In genomic region chr1:228900099-228900965, GRCh38 we compare ENCODE assay signal across 13 cellular contexts.
A peak's percentile ranks its signal among the peaks of the same experiment; 100 is the strongest.
DNase-seq lines count a peak whose midpoint lies in the region; ATAC-seq and TF ChIP-seq lines count a peak whose summit lies in the region.
"Had no signal": no experiment of that assay in that cellular context is flagged by ENCODE, and none has a peak within 500 bp of the region (broad histone marks: within the 10 kb centered on the region; RNA-seq: fewer than 3 reads in every experiment).

No MANE protein-coding gene starts in this region.

- H3K27ac Mint-ChIP-seq in brain (peak overlapping the region; percentile 85 to 93 (median 88)), immature natural killer cell (no peak overlapping the region)
- H3K27ac Mint-ChIP-seq: activated CD4-positive, alpha-beta T cell treated with anti-CD3 and anti-CD28 coated beads, Interleukin-2, amount 10 ng/mL, durations not matched to agents 24 days and 14 days had no signal

- POLR2A ChIA-PET in HEK293 (lab: Yijun Ruan, JAX), result interaction anchor here (0.6 to 0.7 kb wide), 2 partner anchors 101 to 644 kb away, joined by 3 to 5 read pairs; no protein-coding TSS in a partner anchor

- H3K27me3 Mint-ChIP-seq in brain (peaks cover 3% of the 10 kb centered on the region), immature natural killer cell (ENCODE audit: low read depth in 3 of 3) (peaks cover 0 to 6% (median 1%) of the 10 kb centered on the region in 3 donors)

- H3K9me3 Mint-ChIP-seq in brain (peaks cover 0 to 2% (median 0%) of the 10 kb centered on the region in 5 experiments), immature natural killer cell (no peaks in the 10 kb centered on the region)
- H3K9me3 Mint-ChIP-seq: activated CD4-positive, alpha-beta T cell treated with anti-CD3 and anti-CD28 coated beads, Interleukin-2, amount 10 ng/mL, durations not matched to agents 24 days and 14 days had no signal

- H3K9me3 ChIP-seq in HEK293 (ENCODE audit: control insufficient read depth, insufficient read depth, low read depth, low read length) (no peaks in the 10 kb centered on the region), gastrocnemius medialis (no peaks in the 10 kb centered on the region)
- H3K9me3 ChIP-seq: BLaER1 treated with 17β-estradiol and CSF1 and Interleukin-3, amounts not matched to agents 10 nM and 100 nM had no signal

- no peak for TF ChIP-seq POLR2A in gastrocnemius medialis (IDR thresholded peaks at IDR 0.05)

- H3K27me3 ChIP-seq in gastrocnemius medialis, result no peaks in the 10 kb centered on the region
- H3K27me3 ChIP-seq: BLaER1 treated with 17β-estradiol and CSF1 and Interleukin-3, amounts not matched to agents 10 nM and 100 nM had no signal

- peak overlapping the region in 3 of 5 experiments; percentile 1 to 47 (median 22) for H3K4me3 Mint-ChIP-seq in brain
- no peak overlapping the region for H3K4me3 Mint-ChIP-seq in immature natural killer cell
- H3K4me3 Mint-ChIP-seq: activated CD4-positive, alpha-beta T cell treated with anti-CD3 and anti-CD28 coated beads, Interleukin-2, amount 10 ng/mL, durations not matched to agents 24 days and 14 days had no signal

- DNase-seq in left colon (peak; percentile 20 to 51), gastrocnemius medialis (peak; percentile 31 to 36), GM13977 (ENCODE audit: low spot score) (no peak), immature natural killer cell (no peak), COLO829 (ENCODE audit: low spot score) (no peak)
- DNase-seq: activated CD4-positive, alpha-beta T cell treated with anti-CD3 and anti-CD28 coated beads, Interleukin-2, amount 10 ng/mL, durations not matched to agents 24 days and 14 days; activated effector memory CD4-positive, alpha-beta T cell treated with anti-CD3 and anti-CD28 coated beads, Interleukin-2, amount 50 U/mL, for 16 hours; NCI-H1694 had no signal

- H3K4me1 ChIP-seq in HEK293 (ENCODE audit: control insufficient read depth, insufficient read depth, low read length) (peaks cover 46% of the 10 kb centered on the region), gastrocnemius medialis (peaks cover 3 to 10% of the 10 kb centered on the region in 2 donors)

- intact Hi-C loops in left colon (cut with DNase I, micrococcal nuclease), result no loop called here
- intact Hi-C loops in gastrocnemius medialis (cut with DNase I; ENCODE audit: low total_unique reads), result no loop called here

- H3K4me1 Mint-ChIP-seq in brain (peaks cover 52% of the 10 kb centered on the region), immature natural killer cell (no peaks in the 10 kb centered on the region)

- in situ Hi-C loops in gastrocnemius medialis (cut with MboI; ENCODE audit: low sequenced_read_pairs in 4 of 4), result no loop called here
- in situ Hi-C loops in GM13977 (cut with MboI; ENCODE audit: low pct_unique_long_range_greater_than_20kb, low sequenced_read_pairs, unreplicated experiment), result no loop called here

- H3K36me3 ChIP-seq in HEK293 (ENCODE audit: control insufficient read depth in 2 of 2, insufficient read depth in 1 of 2, low read length in 2 of 2), result no peaks in the 10 kb centered on the region
- H3K36me3 ChIP-seq in gastrocnemius medialis, result no peaks in the 10 kb centered on the region
- H3K36me3 ChIP-seq: BLaER1 treated with 17β-estradiol and CSF1 and Interleukin-3, amounts not matched to agents 10 nM and 100 nM had no signal

- TF ChIP-seq CTCF in HEK293 (tag by site-specific recombination; IDR thresholded peaks at IDR 0.05) (no peak), brain (conservative IDR thresholded peaks at IDR 0.05) (no peak), gastrocnemius medialis (IDR thresholded peaks at IDR 0.05 in 4 of 5, conservative IDR thresholded peaks at IDR 0.05 in 1 of 5) (no peak), GM13977 (IDR thresholded peaks at IDR 0.05; ENCODE audit: extremely low read depth, insufficient read depth, missing control alignments) (no peak)

- H3K27ac ChIP-seq in HEK293 (ENCODE audit: extremely low read depth, low read depth, low read length) (peak overlapping the region; percentile 76), gastrocnemius medialis (no peak overlapping the region)
- H3K27ac ChIP-seq: BLaER1 treated with 17β-estradiol and CSF1 and Interleukin-3, amounts not matched to agents 10 nM and 100 nM had no signal

- H3K36me3 Mint-ChIP-seq in brain (no peaks in the 10 kb centered on the region), immature natural killer cell (no peaks in the 10 kb centered on the region)

- H3K4me3 ChIP-seq in HEK293 (ENCODE audit: low read depth, low read length), result no peak overlapping the region
- H3K4me3 ChIP-seq in gastrocnemius medialis, result no peak overlapping the region
- H3K4me3 ChIP-seq: BLaER1 treated with 17β-estradiol and CSF1 and Interleukin-3, amounts not matched to agents 10 nM and 100 nM; K562 had no signal

- ATAC-seq in left colon, result no peak
- ATAC-seq in gastrocnemius medialis, result peak in 1 of 2 donors; percentile 26
- ATAC-seq in GM18498 (IDR thresholded peaks at IDR 0.05; ENCODE audit: unreplicated experiment), result no peak
- ATAC-seq: K562 had no signal

- CTCF ChIA-PET in HEK293 (lab: Yijun Ruan, JAX), result interaction anchor here (0.5 to 1.5 kb wide), 5 partner anchors 164 to 328 kb away, joined by 3 to 13 read pairs (median 4); no protein-coding TSS in a partner anchor

TF ChIP-seq in HEK293, 187 proteins besides CTCF, POLR2A, EP300 and RAD21 (continues in another document):
- TF ChIP-seq OSR2 (tag by site-specific recombination; IDR thresholded peaks at IDR 0.05) (peak; percentile 70), PRDM2 (tag by site-specific recombination; IDR thresholded peaks at IDR 0.05; ENCODE audit: borderline replicate concordance) (no peak), ZNF184 (tag by site-specific recombination; IDR thresholded peaks at IDR 0.05) (peak; percentile 39; the same call in 1 of the 2 replicates), ZBTB48 (tag by site-specific recombination; IDR thresholded peaks at IDR 0.05) (0 out of 2 replicates have a peak, but pooled peaks have one; percentile 11), GLIS1 (tag by site-specific recombination; IDR thresholded peaks at IDR 0.05) (peak; percentile 98), MYNN (tag by site-specific recombination; IDR thresholded peaks at IDR 0.05; ENCODE audit: borderline replicate concordance) (peak; percentile 69; the same call in 1 of the 2 replicates), KLF17 (tag by site-specific recombination; IDR thresholded peaks at IDR 0.05) (peak; percentile 72; the same call in 1 of the 2 replicates), ZIC2 (tag by site-specific recombination; IDR thresholded peaks at IDR 0.05) (peak; percentile 92)

Comparison
In these comparisons a context has a peak if more than half of its experiments do, and no peak if none do; other contexts are left out.
1. H3K27ac Mint-ChIP-seq: peak in brain (5 of 5); none in immature natural killer cell (0 of 6).
2. H3K4me3 Mint-ChIP-seq: peak in brain (3 of 5); none in immature natural killer cell (0 of 5).
3. DNase-seq: peak in left colon (2 of 2) and gastrocnemius medialis (2 of 2); none in GM13977 (single experiment), immature natural killer cell (0 of 3) and COLO829 (single experiment).